Comparison of ENCODE assay signal across 1 cellular context in genomic region chr6:158069800-158070195, GRCh38.
TF ChIP-seq lines count a peak whose summit lies in the region.

No MANE protein-coding gene starts in this region.

TF ChIP-seq in SK-N-SH treated with all-trans-retinoic acid at 6 μM for 48 hours, 23 proteins besides CTCF, POLR2A, EP300 and RAD21 (continued from another document):
- TF ChIP-seq CREB5 (CRISPR knock-in tag; IDR thresholded peaks at IDR 0.05; ENCODE audit: low read depth), result no peak
- no peak for TF ChIP-seq ZNF565 (CRISPR knock-in tag; conservative IDR thresholded peaks at IDR 0.05; ENCODE audit: low read depth)
- no peak for TF ChIP-seq ZNF8 (CRISPR knock-in tag; IDR thresholded peaks at IDR 0.05)
- no peak for TF ChIP-seq ESRRG (CRISPR knock-in tag; IDR thresholded peaks at IDR 0.05)
- TF ChIP-seq, protein P1, sequence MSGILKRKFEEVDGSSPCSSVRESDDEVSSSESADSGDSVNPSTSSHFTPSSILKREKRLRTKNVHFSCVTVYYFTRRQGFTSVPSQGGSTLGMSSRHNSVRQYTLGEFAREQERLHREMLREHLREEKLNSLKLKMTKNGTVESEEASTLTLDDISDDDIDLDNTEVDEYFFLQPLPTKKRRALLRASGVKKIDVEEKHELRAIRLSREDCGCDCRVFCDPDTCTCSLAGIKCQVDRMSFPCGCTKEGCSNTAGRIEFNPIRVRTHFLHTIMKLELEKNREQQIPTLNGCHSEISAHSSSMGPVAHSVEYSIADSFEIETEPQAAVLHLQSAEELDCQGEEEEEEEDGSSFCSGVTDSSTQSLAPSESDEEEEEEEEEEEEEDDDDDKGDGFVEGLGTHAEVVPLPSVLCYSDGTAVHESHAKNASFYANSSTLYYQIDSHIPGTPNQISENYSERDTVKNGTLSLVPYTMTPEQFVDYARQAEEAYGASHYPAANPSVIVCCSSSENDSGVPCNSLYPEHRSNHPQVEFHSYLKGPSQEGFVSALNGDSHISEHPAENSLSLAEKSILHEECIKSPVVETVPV (CRISPR knock-in tag; IDR thresholded peaks at IDR 0.05), result no peak
- no peak for TF ChIP-seq PPARA (CRISPR knock-in tag; IDR thresholded peaks at IDR 0.05; ENCODE audit: borderline replicate concordance)
- TF ChIP-seq BACH2 (CRISPR knock-in tag; IDR thresholded peaks at IDR 0.05; ENCODE audit: borderline replicate concordance), result no peak
TF ChIP-seq in SK-N-SH treated with all-trans-retinoic acid at 6 μM for 48 hours: peak in this region for 0.
